8 cellular contexts compared by ENCODE assay signal in the genomic region with DNA sequence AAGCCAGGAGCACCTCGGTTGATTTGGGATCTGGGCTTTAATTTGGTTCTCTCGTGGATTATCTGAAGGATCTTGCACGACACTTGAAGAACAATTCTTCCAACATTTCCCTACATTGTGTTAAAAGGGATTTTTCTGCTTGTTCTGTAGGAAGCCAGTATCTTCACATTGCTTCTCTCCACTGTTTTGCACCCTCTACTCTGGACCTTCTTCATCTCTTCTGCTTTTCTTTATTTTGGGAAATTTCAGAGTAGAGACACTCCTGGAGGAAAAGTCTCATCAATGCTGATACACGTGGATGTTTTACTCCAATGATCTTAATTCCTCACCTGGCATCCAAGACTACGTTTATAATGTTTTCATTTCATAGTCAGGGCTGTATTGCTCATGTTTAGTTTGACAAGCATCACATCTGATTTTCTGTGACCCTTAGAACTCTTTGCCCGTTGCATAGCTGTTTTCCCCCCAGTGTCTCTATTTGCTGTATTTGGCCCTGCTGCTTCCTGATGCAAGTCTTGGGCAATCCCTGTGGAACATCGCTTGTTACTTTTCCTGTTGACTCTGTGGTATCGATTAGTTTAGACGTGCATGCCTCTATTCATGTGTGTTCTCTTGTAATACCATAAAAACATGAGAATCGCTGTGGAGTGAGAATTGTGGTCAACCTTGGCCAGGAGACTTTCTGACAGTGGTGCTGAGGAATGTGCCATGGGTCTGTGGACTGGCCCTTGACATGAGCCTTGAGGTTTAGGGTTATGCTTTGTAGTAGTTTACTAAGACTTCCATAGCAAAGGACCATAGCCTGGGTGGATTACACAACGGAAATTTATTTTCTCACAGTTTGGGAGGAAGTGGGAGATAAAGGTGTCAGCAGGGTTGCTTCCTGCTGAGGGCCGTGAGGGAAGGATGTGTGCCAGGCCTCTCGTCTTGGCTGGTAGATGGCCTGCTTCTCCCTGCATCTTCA. TPM values are rescaled to one million over a fixed set of nuclear protein-coding genes. Genes with fewer than 3 reads are reported as not detected.
DNase-seq lines count a peak whose midpoint lies in the region; ATAC-seq and TF ChIP-seq lines count a peak whose summit lies in the region.

No MANE protein-coding gene starts in this region.

- H3K27me3 ChIP-seq in gastroesophageal sphincter = no peaks in the 10 kb centered on the region
- H3K27me3 ChIP-seq in sigmoid colon = no peaks in the 10 kb centered on the region

- H3K27me3 Mint-ChIP-seq in CD14-positive monocyte (ENCODE audit: low read depth in 3 of 3) = no peaks in the 10 kb centered on the region
- no peaks in the 10 kb centered on the region for H3K27me3 Mint-ChIP-seq in immature natural killer cell (ENCODE audit: low read depth in 3 of 3)
- no peaks in the 10 kb centered on the region for H3K27me3 Mint-ChIP-seq in progenitor cell of endocrine pancreas

- H3K27ac ChIP-seq in gastroesophageal sphincter (peak overlapping the region in 1 of 4 donors; percentile 18), sigmoid colon (no peak overlapping the region)

- H3K27ac Mint-ChIP-seq in CD14-positive monocyte (peak overlapping the region in 4 of 7 donors; percentile 1 to 72 (median 34)), immature natural killer cell (peak overlapping the region; percentile 77 to 93 (median 88)), progenitor cell of endocrine pancreas (no peak overlapping the region)

- intact Hi-C loops in CD14-positive monocyte (cut with micrococcal nuclease) = no loop called here
- intact Hi-C loops in sigmoid colon (cut with DNase I) = loop anchor here (5.0 kb wide), 1 partner anchor 103 kb away; no protein-coding TSS in a partner anchor

- H3K4me1 ChIP-seq in gastroesophageal sphincter (peaks cover 9 to 62% (median 13%) of the 10 kb centered on the region in 3 donors), sigmoid colon (peaks cover 0 to 46% (median 31%) of the 10 kb centered on the region in 4 donors)

- H3K4me1 Mint-ChIP-seq in CD14-positive monocyte (peaks cover 31% of the 10 kb centered on the region), immature natural killer cell (peaks cover 66 to 86% of the 10 kb centered on the region in 2 donors), progenitor cell of endocrine pancreas (ENCODE audit: low read depth) (no peaks in the 10 kb centered on the region)

- ATAC-seq in gastroesophageal sphincter (no peak), HG03378 (IDR thresholded peaks at IDR 0.05; ENCODE audit: unreplicated experiment) (no peak)

- H3K36me3 Mint-ChIP-seq in CD14-positive monocyte (peaks cover 9 to 16% of the 10 kb centered on the region in 2 donors), immature natural killer cell (peaks cover 6 to 10% (median 6%) of the 10 kb centered on the region in 3 donors), progenitor cell of endocrine pancreas (ENCODE audit: insufficient read depth) (no peaks in the 10 kb centered on the region)

- H3K36me3 ChIP-seq in gastroesophageal sphincter (peaks cover 0 to 4% of the 10 kb centered on the region in 2 donors), sigmoid colon (no peaks in the 10 kb centered on the region)

- no peaks in the 10 kb centered on the region for H3K9me3 Mint-ChIP-seq in CD14-positive monocyte
- no peaks in the 10 kb centered on the region for H3K9me3 Mint-ChIP-seq in immature natural killer cell
- no peaks in the 10 kb centered on the region for H3K9me3 Mint-ChIP-seq in progenitor cell of endocrine pancreas (ENCODE audit: low read depth)

- TF ChIP-seq POLR2A in gastroesophageal sphincter (IDR thresholded peaks at IDR 0.05) = no peak
- TF ChIP-seq POLR2A in sigmoid colon (IDR thresholded peaks at IDR 0.05) = no peak

- H3K4me3 ChIP-seq in astrocyte of the cerebellum (ENCODE audit: low read depth, low read length) (no peak overlapping the region), gastroesophageal sphincter (no peak overlapping the region), sigmoid colon (no peak overlapping the region)

- TF ChIP-seq CTCF in CD14-positive monocyte (IDR thresholded peaks at IDR 0.05) = no peak
- TF ChIP-seq CTCF in astrocyte of the cerebellum (IDR thresholded peaks at IDR 0.05; ENCODE audit: low read depth, low read length, missing control alignments) = no peak
- TF ChIP-seq CTCF in gastroesophageal sphincter (IDR thresholded peaks at IDR 0.05) = no peak
- TF ChIP-seq CTCF in sigmoid colon (IDR thresholded peaks at IDR 0.05) = no peak
- no peak for TF ChIP-seq CTCF in progenitor cell of endocrine pancreas (IDR thresholded peaks at IDR 0.05; ENCODE audit: unreplicated experiment)

- in situ Hi-C loops in astrocyte of the cerebellum (cut with HindIII; ENCODE audit: low sequenced_read_pairs) = no loop called here

- no peaks in the 10 kb centered on the region for H3K9me3 ChIP-seq in gastroesophageal sphincter
- H3K9me3 ChIP-seq in sigmoid colon = no peaks in the 10 kb centered on the region

- no peak for TF ChIP-seq EP300 in gastroesophageal sphincter (IDR thresholded peaks at IDR 0.05)
- no peak for TF ChIP-seq EP300 in sigmoid colon (IDR thresholded peaks at IDR 0.05)

- no peak for DNase-seq in CD14-positive monocyte (ENCODE audit: low spot score)
- peak; percentile 97 for DNase-seq in HT1080 (ENCODE audit: low read depth)
- DNase-seq in astrocyte of the cerebellum (ENCODE audit: low read depth) = peak; percentile 96
- peak; percentile 42 to 44 (median 43) for DNase-seq in immature natural killer cell
- DNase-seq in sigmoid colon = no peak
- no peak for DNase-seq in progenitor cell of endocrine pancreas (ENCODE audit: low spot score, unreplicated experiment)

- WGBS in gastroesophageal sphincter (ENCODE audit: low coverage in 1 of 2), 2 donors = 70 to 76% methylated on average over 12 to 13 of the region's 13 CpGs
- 65 to 80% methylated on average over 13 of the region's 13 CpGs for WGBS in sigmoid colon, 2 donors

- H3K4me3 Mint-ChIP-seq in CD14-positive monocyte = peak overlapping the region in 1 of 2 donors; percentile 18
- peak overlapping the region; percentile 67 to 81 (median 71) for H3K4me3 Mint-ChIP-seq in immature natural killer cell
- H3K4me3 Mint-ChIP-seq in progenitor cell of endocrine pancreas (ENCODE audit: low read depth) = no peak overlapping the region

RNA-seq across cellular contexts. Expression of a gene that starts 12.5 kb away (rescaled TPM):
- polyA plus RNA-seq in CD14-positive monocyte (10 to 100 TPM in 1 of 2 donors, 1 to 10 TPM in 1; 8.6 to 13.2 TPM), immature natural killer cell (10 to 100 TPM; 11.0 to 20.4 (median 12.6) TPM), sigmoid colon (1 to 10 TPM in 2 of 3 donors, under 1 TPM in 1; 0.92 to 3.6 (median 3.4) TPM)
- 4.6 and 7.2 TPM in 2 replicates for total RNA-seq in HT1080 (2014; rRNA removed; shearing (Covaris generic))
- 2.3 and 2.8 TPM in 2 replicates for polyA plus RNA-seq in HT1080 (2015; cell fraction: cytosol; rRNA removed)
- 2.3 and 5.4 TPM in 2 replicates for polyA plus RNA-seq in HT1080 (2015; cell fraction: nucleus; rRNA removed)
- total RNA-seq in gastroesophageal sphincter (100 to 1,000 TPM in 1 of 4 donors, 10 to 100 TPM in 3; 60.8 to 104 (median 69.0) TPM), sigmoid colon (100 to 1,000 TPM in 2 of 4 donors, 10 to 100 TPM in 2; 86.7 to 117 (median 102) TPM), progenitor cell of endocrine pancreas (16.2 and 18.0 TPM in 2 replicates)

Comparison
In these comparisons a context has a peak if more than half of its experiments do, and no peak if none do; other contexts are left out.
1. DNase-seq: peak in HT1080 (single experiment), astrocyte of the cerebellum (single experiment) and immature natural killer cell (3 of 3); none in CD14-positive monocyte (single experiment), sigmoid colon (single experiment) and progenitor cell of endocrine pancreas (single experiment).